Comparison of ENCODE assay signal across 29 cellular contexts in the genomic region with DNA sequence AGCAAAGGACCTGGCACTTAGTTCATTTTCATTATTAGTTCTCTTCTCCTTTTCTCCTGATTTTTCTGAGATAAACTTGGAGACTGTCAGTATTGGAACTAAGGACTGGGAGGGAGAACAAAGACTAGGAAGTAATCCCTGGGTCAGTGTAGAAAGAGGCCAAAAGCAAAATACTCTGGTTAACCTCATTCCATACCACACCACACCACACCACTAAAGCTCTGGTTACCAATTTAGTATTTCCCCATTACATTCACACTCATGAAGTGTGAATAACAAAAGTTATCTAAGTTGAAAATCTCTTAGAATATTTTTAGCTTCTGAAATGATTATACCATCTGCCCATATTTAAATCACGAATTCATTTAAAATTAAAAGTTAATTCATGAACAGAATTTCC.
"Had no signal": no experiment of that assay in that cellular context is flagged by ENCODE, and none has a peak within 500 bp of the region (broad histone marks: within the 10 kb centered on the region; RNA-seq: fewer than 3 reads in every experiment).

No MANE protein-coding gene starts in this region.

- ATAC-seq: activated naive CD4-positive, alpha-beta T cell treated with anti-CD3 and anti-CD28 coated beads, Interleukin-2, amount 50 U/mL, for 72 hours; activated T-cell treated with anti-CD3 and anti-CD28 coated beads, Interleukin-2, amount 50 U/mL, for 72 hours; body of pancreas; right lobe of liver; stimulated activated naive B cell treated with anti-CD40 and anti-IgM and Interleukin-4, amounts not matched to agents 10 μg/mL and 1 μg/mL and 100 μg/mL, for 72 hours had no signal

- H3K36me3 ChIP-seq: colonic mucosa, neutrophil, ovary had no signal

- H3K27me3 ChIP-seq: body of pancreas, colonic mucosa, esophagus squamous epithelium, neutrophil, ovary, right lobe of liver, stomach, thyroid gland, upper lobe of left lung, vagina had no signal

- H3K9me3 ChIP-seq: colonic mucosa, neutrophil, ovary, right lobe of liver, thyroid gland, vagina had no signal

- DNase-seq: activated CD4-positive, alpha-beta T cell treated with anti-CD3 and anti-CD28 coated beads for 4 hours; activated CD4-positive, alpha-beta T cell treated with anti-CD3 and anti-CD28 coated beads, Interleukin-2, amount 50 U/mL, for 4 hours; activated naive CD4-positive, alpha-beta T cell; activated T-cell treated with anti-CD3 and anti-CD28 coated beads for 4 hours; activated T-cell treated with anti-CD3 and anti-CD28 coated beads, Interleukin-2, amount 50 U/mL, for 72 hours; anterior cingulate cortex; body of pancreas; colonic mucosa; effector CD8-positive, alpha-beta T cell; esophagus squamous epithelium; foreskin melanocyte; islet precursor cell; left ventricle myocardium inferior; mesendoderm; nephron progenitor cell; ovary; right lobe of liver; small intestine; stimulated activated naive B cell treated with anti-CD40 and anti-IgM and Interleukin-4, amounts not matched to agents 10 μg/mL and 1 μg/mL and 100 μg/mL, for 72 hours; stomach; thyroid gland; upper lobe of left lung had no signal

- FAIRE-seq: endometrium, small intestine, TTC549 had no signal

- H3K27ac ChIP-seq: body of pancreas, colonic mucosa, epithelial cell of prostate, esophagus squamous epithelium, left ventricle myocardium inferior, neutrophil, ovary, right lobe of liver, stomach, thyroid gland, upper lobe of left lung, vagina had no signal

- H3K4me1 ChIP-seq: body of pancreas, colonic mucosa, left ventricle myocardium inferior, right lobe of liver, stomach, thyroid gland, upper lobe of left lung, vagina had no signal

- H3K4me3 ChIP-seq: body of pancreas, colonic mucosa, esophagus squamous epithelium, left ventricle myocardium inferior, lung, ovary, right lobe of liver, stomach, thyroid gland, upper lobe of left lung, vagina had no signal
